In genomic region chrX:115560211-115560977, GRCh38 we compare ENCODE assay signal across 8 cellular contexts. TPM values are rescaled to one million over a fixed set of nuclear protein-coding genes. Genes with fewer than 3 reads are reported as not detected.
DNase-seq lines count a peak whose midpoint lies in the region; ATAC-seq, FAIRE-seq and TF ChIP-seq lines count a peak whose summit lies in the region.

No MANE protein-coding gene starts in this region.

- H3K36me3 Mint-ChIP-seq in astrocyte (ENCODE audit: low read depth, unreplicated experiment), result no peaks in the 10 kb centered on the region

- H3K36me3 ChIP-seq in heart left ventricle, result no peaks in the 10 kb centered on the region
- H3K36me3 ChIP-seq in astrocyte (ENCODE audit: insufficient read depth, low read length), result no peaks in the 10 kb centered on the region
- no peaks in the 10 kb centered on the region for H3K36me3 ChIP-seq in uterus

- H3K9ac ChIP-seq in astrocyte (ENCODE audit: low read length), result peak overlapping the region; percentile 95

- H3K27me3 Mint-ChIP-seq in astrocyte (ENCODE audit: low read depth, unreplicated experiment), result no peaks in the 10 kb centered on the region

- intact Hi-C loops in heart left ventricle (cut with DNase I), result loop anchor here in 9 of 10 donors (5.0 to 10.0 kb wide), 10 partner anchors 54 to 228 kb away; no protein-coding TSS in a partner anchor
- intact Hi-C loops in left ventricle myocardium superior (cut with micrococcal nuclease), result no loop called here
- intact Hi-C loops in left colon (cut with DNase I, micrococcal nuclease), result no loop called here
- intact Hi-C loops in uterus (cut with DNase I; ENCODE audit: low total_unique reads), result no loop called here

- DNase-seq in heart left ventricle, result no peak
- no peak for DNase-seq in left ventricle myocardium superior
- DNase-seq in astrocyte (ENCODE audit: low read depth), result peak; percentile 57
- DNase-seq in left colon, result no peak
- DNase-seq in uterus, result peak in 1 of 2 donors; percentile 30
- no peak for DNase-seq in NCI-H1092 treated with DMSO at 0.1 percent for 48 hours (lab: John Stamatoyannopoulos, UW)
- no peak for DNase-seq in NCI-H2107 treated with DMSO at 0.1 percent for 48 hours (lab: John Stamatoyannopoulos, UW; ENCODE audit: unreplicated experiment)
- DNase-seq in mucosa of gallbladder (ENCODE audit: low spot score), result no peak

- peak overlapping the region; percentile 37 for H2AFZ ChIP-seq in astrocyte (ENCODE audit: low read depth, low read length)

- peak overlapping the region in 11 of 12 donors; percentile 79 to 96 (median 91) for H3K27ac ChIP-seq in heart left ventricle
- peak overlapping the region; percentile 87 for H3K27ac ChIP-seq in astrocyte (ENCODE audit: low read depth, low read length)
- peak overlapping the region; percentile 86 to 97 for H3K27ac ChIP-seq in uterus

- peaks cover 8% of the 10 kb centered on the region for H3K4me1 Mint-ChIP-seq in astrocyte (ENCODE audit: low read depth, unreplicated experiment)

- no peaks in the 10 kb centered on the region for H3K9me3 Mint-ChIP-seq in astrocyte (ENCODE audit: unreplicated experiment)

- H3K4me3 ChIP-seq in heart left ventricle (peak overlapping the region in 11 of 12 donors; percentile 56 to 86 (median 73)), astrocyte (ENCODE audit: insufficient read depth, low read depth, low read length) (peak overlapping the region; percentile 86), uterus (peak overlapping the region; percentile 61 to 80)

- TF ChIP-seq POLR2A in heart left ventricle (IDR thresholded peaks at IDR 0.05) (no peak), uterus (IDR thresholded peaks at IDR 0.05) (no peak)

- peaks cover 0 to 61% (median 0%) of the 10 kb centered on the region in 9 donors for H3K27me3 ChIP-seq in heart left ventricle
- H3K27me3 ChIP-seq in astrocyte (ENCODE audit: insufficient read depth, low read length), result no peaks in the 10 kb centered on the region
- peaks cover 0 to 6% of the 10 kb centered on the region in 2 donors for H3K27me3 ChIP-seq in uterus

- H3K4me1 ChIP-seq in heart left ventricle (peaks cover 0 to 34% (median 6%) of the 10 kb centered on the region in 12 donors), astrocyte (ENCODE audit: insufficient read depth, low read length) (peaks cover 30% of the 10 kb centered on the region), uterus (no peaks in the 10 kb centered on the region)

- peak overlapping the region; percentile 95 for H3K4me3 Mint-ChIP-seq in astrocyte (ENCODE audit: unreplicated experiment)

- TF ChIP-seq CTCF in heart left ventricle (IDR thresholded peaks at IDR 0.05) (no peak), astrocyte (IDR thresholded peaks at IDR 0.05; ENCODE audit: insufficient read depth, low read depth, low read length) (no peak), uterus (IDR thresholded peaks at IDR 0.05) (no peak)

- 31 to 43% (median 35%) methylated on average over 10 of the region's 10 CpGs for WGBS in heart left ventricle, 4 donors

- H3K9me3 ChIP-seq in heart left ventricle (no peaks in the 10 kb centered on the region), astrocyte (ENCODE audit: insufficient read depth, low read depth, low read length) (no peaks in the 10 kb centered on the region), uterus (no peaks in the 10 kb centered on the region)

- ATAC-seq in heart left ventricle, result no peak
- no peak for ATAC-seq in left ventricle myocardium superior
- ATAC-seq in left colon, result peak; percentile 44

- FAIRE-seq in astrocyte (lab: Jason Lieb, UNC), result peak; percentile 39

- H3K79me2 ChIP-seq in astrocyte (ENCODE audit: insufficient read depth, low read length), result peaks cover 50% of the 10 kb centered on the region

- peak overlapping the region; percentile 85 for H3K4me2 ChIP-seq in astrocyte (ENCODE audit: low read length)

- peaks cover 18% of the 10 kb centered on the region for H4K20me1 ChIP-seq in astrocyte (ENCODE audit: insufficient read depth, low read length)

- peak overlapping the region; percentile 94 for H3K27ac Mint-ChIP-seq in astrocyte (ENCODE audit: unreplicated experiment)

RNA-seq across cellular contexts. Expression of gene PLS3, which starts 0.6 kb away (rescaled TPM):
- total RNA-seq in heart left ventricle (10 to 100 TPM; 33.6 to 61.8 (median 36.6) TPM), left ventricle myocardium superior (40.8 TPM), astrocyte (310 and 313 TPM in 2 replicates), left colon (10 to 100 TPM; 15.7 to 21.2 TPM), uterus (100 to 1,000 TPM; 129 to 268 (median 174) TPM), mucosa of gallbladder (88.2 TPM)
- 10 to 100 TPM; 17.5 to 42.7 TPM for polyA plus RNA-seq in heart left ventricle

Comparison
In these comparisons a context has a peak if more than half of its experiments do, and no peak if none do; other contexts are left out.
1. intact Hi-C loops: an anchor here in heart left ventricle (5.0 to 10.0 kb wide); none called in left ventricle myocardium superior, left colon and uterus.